18 cellular contexts compared by ENCODE assay signal in genomic region chr21:36193200-36193599, GRCh38. TPM values are rescaled to one million over a fixed set of nuclear protein-coding genes. Genes with fewer than 3 reads are reported as not detected.
DNase-seq lines count a peak whose midpoint lies in the region; ATAC-seq and FAIRE-seq lines count a peak whose summit lies in the region.
"Had no signal": no experiment of that assay in that cellular context is flagged by ENCODE, and none has a peak within 500 bp of the region (broad histone marks: within the 10 kb centered on the region; RNA-seq: fewer than 3 reads in every experiment).

No MANE protein-coding gene starts in this region.

- H3K9me3 ChIP-seq in adipocyte (ENCODE audit: control insufficient read depth, low read length) = no peaks in the 10 kb centered on the region

- H3K4me1 ChIP-seq in adipocyte (ENCODE audit: control insufficient read depth, insufficient read depth, low read length) = no peaks in the 10 kb centered on the region

- no peak overlapping the region for H3K4me3 ChIP-seq in adipocyte (ENCODE audit: low read length)

- no peak overlapping the region for H3K27ac Mint-ChIP-seq in immature natural killer cell
- H3K27ac Mint-ChIP-seq: activated CD4-positive, alpha-beta memory T cell treated with anti-CD3 and anti-CD28 coated beads, Interleukin-2, amount 10 ng/mL, durations not matched to agents 7 days and 5 days; CD8-positive, alpha-beta T cell; mesothelial cell of epicardium had no signal

- H3K27me3 Mint-ChIP-seq in immature natural killer cell (ENCODE audit: low read depth in 3 of 3) = no peaks in the 10 kb centered on the region
- H3K27me3 Mint-ChIP-seq: activated CD4-positive, alpha-beta memory T cell treated with anti-CD3 and anti-CD28 coated beads, Interleukin-2, amount 10 ng/mL, durations not matched to agents 7 days and 5 days; stimulated activated naive B cell treated with anti-CD40 and anti-IgM and Interleukin-4, amounts not matched to agents 10 μg/mL and 1 μg/mL and 100 μg/mL, for 72 hours had no signal

- H3K36me3 ChIP-seq in adipocyte (ENCODE audit: control insufficient read depth, insufficient read depth, low read length, severe bottlenecking) = no peaks in the 10 kb centered on the region

- H3K9ac ChIP-seq in adipocyte (ENCODE audit: low read length) = no peak overlapping the region

- no peak for ATAC-seq in HG03108 (IDR thresholded peaks at IDR 0.05; ENCODE audit: unreplicated experiment)
- ATAC-seq in HG03565 (IDR thresholded peaks at IDR 0.05; ENCODE audit: unreplicated experiment) = no peak
- ATAC-seq: CD8-positive, alpha-beta T cell; stimulated activated naive B cell treated with anti-CD40 and anti-IgM and Interleukin-4, amounts not matched to agents 10 μg/mL and 1 μg/mL and 100 μg/mL, for 72 hours had no signal

- no peak for FAIRE-seq in GM19239 (lab: Jason Lieb, UNC)

- H3K4me1 Mint-ChIP-seq in immature natural killer cell = peaks cover 11 to 23% of the 10 kb centered on the region in 2 donors

- no peaks in the 10 kb centered on the region for H3K27me3 ChIP-seq in adipocyte (replicated peaks; ENCODE audit: control insufficient read depth, insufficient read depth, low read length)

- H3K36me3 Mint-ChIP-seq in immature natural killer cell = peaks cover 2 to 13% (median 6%) of the 10 kb centered on the region in 3 donors
- H3K36me3 Mint-ChIP-seq: mesothelial cell of epicardium had no signal

- DNase-seq in A172 (ENCODE audit: low spot score) (peak; percentile 53), HK-2 (ENCODE audit: unreplicated experiment) (peak; percentile 66), adipocyte (ENCODE audit: low read depth) (peak; percentile 52), left kidney (ENCODE audit: low read depth, low spot score) (peak; percentile 11), GM19239 (ENCODE audit: insufficient read length, low spot score) (no peak), immature natural killer cell (no peak)
- DNase-seq: activated CD4-positive, alpha-beta memory T cell treated with anti-CD3 and anti-CD28 coated beads, Interleukin-2, amount 10 ng/mL, durations not matched to agents 7 days and 5 days; CD8-positive, alpha-beta T cell; dermis blood vessel endothelial cell; KBM-7; NCI-H2081 treated with DMSO at 0.1 percent for 48 hours; NCI-H748 treated with DMSO at 0.1 percent for 48 hours; stimulated activated CD4-positive, alpha-beta T cell treated with anti-CD3 and anti-CD28 coated beads, Interleukin-12 subunit alpha, Interleukin-12 subunit beta, amount 100 ng/mL, for 4 hours; stimulated activated naive B cell treated with anti-CD40 and anti-IgM and Interleukin-4, amounts not matched to agents 10 μg/mL and 1 μg/mL and 100 μg/mL, for 72 hours had no signal

- H3K4me3 Mint-ChIP-seq in immature natural killer cell = no peak overlapping the region
- H3K4me3 Mint-ChIP-seq: activated CD4-positive, alpha-beta memory T cell treated with anti-CD3 and anti-CD28 coated beads, Interleukin-2, amount 10 ng/mL, durations not matched to agents 7 days and 5 days; CD8-positive, alpha-beta T cell; mesothelial cell of epicardium; neural crest cell; stimulated activated naive B cell treated with anti-CD40 and anti-IgM and Interleukin-4, amounts not matched to agents 10 μg/mL and 1 μg/mL and 100 μg/mL, for 72 hours had no signal

- H3K9me3 Mint-ChIP-seq in immature natural killer cell = no peaks in the 10 kb centered on the region
- H3K9me3 Mint-ChIP-seq: activated CD4-positive, alpha-beta memory T cell treated with anti-CD3 and anti-CD28 coated beads, Interleukin-2, amount 10 ng/mL, durations not matched to agents 7 days and 5 days; CD8-positive, alpha-beta T cell; mesothelial cell of epicardium; neural crest cell; stimulated activated naive B cell treated with anti-CD40 and anti-IgM and Interleukin-4, amounts not matched to agents 10 μg/mL and 1 μg/mL and 100 μg/mL, for 72 hours had no signal

RNA-seq across cellular contexts. Expression of gene DOP1B, which starts 36.6 kb away (rescaled TPM):
- 14.9 and 16.4 TPM in 2 replicates for total RNA-seq in A172 (2014; rRNA removed; shearing (Covaris generic))
- 10 to 100 TPM in 1 of 3 donors, 1 to 10 TPM in 2; 2.5 to 15.5 (median 4.5) TPM for polyA plus RNA-seq in immature natural killer cell

RNA-seq across cellular contexts. Expression of gene CBR3, which starts 58.3 kb away (rescaled TPM):
- total RNA-seq in A172 (2014; rRNA removed; shearing (Covaris generic)) = 28.5 and 31.7 TPM in 2 replicates
- polyA plus RNA-seq in immature natural killer cell = 1 to 10 TPM; 1.1 to 5.1 (median 1.5) TPM

Comparison
In these comparisons a context has a peak if more than half of its experiments do, and no peak if none do; other contexts are left out.
1. DNase-seq: peak in A172 (single experiment), HK-2 (single experiment), adipocyte (single experiment) and left kidney (single experiment); none in GM19239 (single experiment) and immature natural killer cell (0 of 3).